ENCODE assay signal across 12 cellular contexts in genomic region chr3:172317481-172317880, GRCh38.
DNase-seq lines count a peak whose midpoint lies in the region; ATAC-seq and TF ChIP-seq lines count a peak whose summit lies in the region.
"Had no signal": no experiment of that assay in that cellular context is flagged by ENCODE, and none has a peak within 500 bp of the region (broad histone marks: within the 10 kb centered on the region; RNA-seq: fewer than 3 reads in every experiment).

No MANE protein-coding gene starts in this region.

- in situ Hi-C loops in gastrocnemius medialis (cut with MboI; ENCODE audit: low sequenced_read_pairs in 4 of 4) = loop anchor here in 1 of 4 donors (25.0 kb wide), 1 partner anchor 280 kb away; the partner anchor contains the start of gene FNDC3B

- H3K36me3 Mint-ChIP-seq in CD14-positive monocyte = peaks cover 47 to 84% of the 10 kb centered on the region in 2 donors

- peaks cover 0 to 3% (median 0%) of the 10 kb centered on the region in 7 donors for H3K9me3 Mint-ChIP-seq in CD14-positive monocyte
- H3K9me3 Mint-ChIP-seq: activated naive CD4-positive, alpha-beta T cell treated with anti-CD3 and anti-CD28 coated beads, Interleukin-2, amount 50 U/mL, for 24 hours; CD4-positive, CD25-positive, alpha-beta regulatory T cell had no signal

- peak overlapping the region in 6 of 7 donors; percentile 60 to 90 (median 86) for H3K27ac Mint-ChIP-seq in CD14-positive monocyte
- H3K27ac Mint-ChIP-seq: activated naive CD4-positive, alpha-beta T cell treated with anti-CD3 and anti-CD28 coated beads, Interleukin-2, amount 50 U/mL, for 24 hours had no signal

- H3K36me3 ChIP-seq in SK-N-MC (ENCODE audit: insufficient read depth, low read length) (peaks cover 15% of the 10 kb centered on the region; the same call in 1 of the 2 replicates), gastrocnemius medialis (no peaks in the 10 kb centered on the region), OCI-LY7 (ENCODE audit: insufficient read depth, low read length) (no peaks in the 10 kb centered on the region)

- intact Hi-C loops in CD14-positive monocyte (cut with micrococcal nuclease) (no loop called here), right cardiac atrium (cut with DNase I) (no loop called here), gastrocnemius medialis (cut with DNase I; ENCODE audit: low total_unique reads) (no loop called here), OCI-LY7 (cut with micrococcal nuclease; ENCODE audit: unreplicated experiment) (no loop called here)

- WGBS in right cardiac atrium = 72% methylated on average over 8 of the region's 8 CpGs

- peaks cover 20% of the 10 kb centered on the region for H3K4me1 ChIP-seq in right cardiac atrium (ENCODE audit: control insufficient read depth, insufficient read depth, low read length)
- H3K4me1 ChIP-seq in gastrocnemius medialis = peaks cover 97% of the 10 kb centered on the region in 2 donors
- no peaks in the 10 kb centered on the region for H3K4me1 ChIP-seq in OCI-LY7 (ENCODE audit: insufficient read depth, low read length, poor library complexity, severe bottlenecking)

- TF ChIP-seq POLR2A in gastrocnemius medialis (IDR thresholded peaks at IDR 0.05) = no peak

- H3K27me3 ChIP-seq in right cardiac atrium (ENCODE audit: control insufficient read depth, insufficient read depth) = no peaks in the 10 kb centered on the region
- H3K27me3 ChIP-seq in gastrocnemius medialis = no peaks in the 10 kb centered on the region

- H3K79me2 ChIP-seq in OCI-LY7 (ENCODE audit: insufficient read depth, low read depth, low read length) = no peaks in the 10 kb centered on the region

- H3K9me3 ChIP-seq in SK-N-MC (ENCODE audit: low read depth, low read length) = no peaks in the 10 kb centered on the region
- H3K9me3 ChIP-seq in right cardiac atrium (ENCODE audit: control insufficient read depth, low read length) = no peaks in the 10 kb centered on the region
- no peaks in the 10 kb centered on the region for H3K9me3 ChIP-seq in gastrocnemius medialis
- no peaks in the 10 kb centered on the region for H3K9me3 ChIP-seq in OCI-LY7 (ENCODE audit: low read length)

- no peaks in the 10 kb centered on the region for H4K20me1 ChIP-seq in OCI-LY7 (ENCODE audit: insufficient read depth, low read length)

- H3K27ac ChIP-seq in SK-N-MC = peak overlapping the region; percentile 27; the same call in 1 of the 2 replicates
- peak overlapping the region; percentile 81 for H3K27ac ChIP-seq in right cardiac atrium (ENCODE audit: low read length)
- peak overlapping the region; percentile 79 to 88 (median 82) for H3K27ac ChIP-seq in gastrocnemius medialis
- H3K27ac ChIP-seq in OCI-LY7 (ENCODE audit: low read depth, low read length, poor library complexity, severe bottlenecking) = no peak overlapping the region

- H3K27me3 Mint-ChIP-seq in CD14-positive monocyte (ENCODE audit: low read depth in 3 of 3) = peaks cover 0 to 3% (median 2%) of the 10 kb centered on the region in 3 donors
- H3K27me3 Mint-ChIP-seq: activated naive CD4-positive, alpha-beta T cell treated with anti-CD3 and anti-CD28 coated beads, Interleukin-2, amount 50 U/mL, for 24 hours; CD4-positive, CD25-positive, alpha-beta regulatory T cell had no signal

- H3K4me3 ChIP-seq in SK-N-MC (no peak overlapping the region), right cardiac atrium (ENCODE audit: low read length) (no peak overlapping the region), gastrocnemius medialis (no peak overlapping the region), OCI-LY7 (ENCODE audit: low read depth, low read length, poor library complexity, severe bottlenecking) (no peak overlapping the region)

- BruUV-seq in OCI-LY7 (replicated peaks; lab: Mats Ljungman, UMichigan) = no TSS peak

- peak overlapping the region; percentile 28 for H3K9ac ChIP-seq in SK-N-MC (ENCODE audit: insufficient read length)

- ATAC-seq in right cardiac atrium (no peak), gastrocnemius medialis (no peak)

- CTCF ChIA-PET in OCI-LY7 (lab: Charles Lee; ENCODE audit: unreplicated experiment) = no interaction called here

- POLR2A ChIA-PET in OCI-LY7 (lab: Charles Lee) = interaction anchor here (1.3 kb wide), 1 partner anchor 14 kb away, joined by 3 read pairs; no protein-coding TSS in a partner anchor

- no peak overlapping the region for H3K4me3 Mint-ChIP-seq in CD14-positive monocyte
- H3K4me3 Mint-ChIP-seq: activated naive CD4-positive, alpha-beta T cell treated with anti-CD3 and anti-CD28 coated beads, Interleukin-2, amount 50 U/mL, for 24 hours; CD4-positive, CD25-positive, alpha-beta regulatory T cell had no signal

- no peak overlapping the region for H3K4me2 ChIP-seq in OCI-LY7 (ENCODE audit: low read length)

- H3K9me2 ChIP-seq in OCI-LY7 (ENCODE audit: insufficient read depth, low read length) = no peaks in the 10 kb centered on the region

- no peak overlapping the region for H2AFZ ChIP-seq in OCI-LY7 (ENCODE audit: low read length)

- TF ChIP-seq CTCF in CD14-positive monocyte (IDR thresholded peaks at IDR 0.05) (no peak), gastrocnemius medialis (IDR thresholded peaks at IDR 0.05 in 4 of 5, conservative IDR thresholded peaks at IDR 0.05 in 1 of 5) (no peak), OCI-LY7 (conservative IDR thresholded peaks at IDR 0.05; ENCODE audit: low read length) (no peak)

- H3K4me1 Mint-ChIP-seq in CD14-positive monocyte = peaks cover 16% of the 10 kb centered on the region
- H3K4me1 Mint-ChIP-seq: activated naive CD4-positive, alpha-beta T cell treated with anti-CD3 and anti-CD28 coated beads, Interleukin-2, amount 50 U/mL, for 24 hours had no signal

- no peak for DNase-seq in CD14-positive monocyte (ENCODE audit: low spot score)
- no peak for DNase-seq in SK-N-MC (ENCODE audit: low read depth, low spot score)
- no peak for DNase-seq in right cardiac atrium
- no peak for DNase-seq in gastrocnemius medialis
- DNase-seq in NCI-H146 treated with DMSO at 0.1 percent for 48 hours (lab: John Stamatoyannopoulos, UW; ENCODE audit: unreplicated experiment) = no peak
- DNase-seq in NCI-H187 (lab: John Stamatoyannopoulos, UW) = no peak
- no peak for DNase-seq in OCI-LY7 (ENCODE audit: low spot score)
- DNase-seq in NCI-H2227 treated with DMSO at 0.1 percent for 48 hours (lab: John Stamatoyannopoulos, UW) = no peak
- DNase-seq: activated CD4-positive, alpha-beta T cell treated with anti-CD3 and anti-CD28 coated beads, Interleukin-2, amount 50 U/mL, for 4 hours; CD4-positive, CD25-positive, alpha-beta regulatory T cell; NCI-H526 had no signal
